In genomic region chr4:121989715-121990114, GRCh38 we compare ENCODE assay signal across 1 cellular context.
TF ChIP-seq lines count a peak whose summit lies in the region.

No MANE protein-coding gene starts in this region.

TF ChIP-seq in endothelial cell of umbilical vein, 7 proteins besides CTCF, POLR2A, EP300 and RAD21 (continued from another document):
- TF ChIP-seq FOS (IDR thresholded peaks at IDR 0.05; ENCODE audit: borderline replicate concordance, insufficient read depth, low read length) (no peak), JUN (IDR thresholded peaks at IDR 0.05; ENCODE audit: borderline replicate concordance, insufficient read depth, insufficient read length, low read depth) (no peak), POLR2AphosphoS5 (IDR thresholded peaks at IDR 0.05; ENCODE audit: insufficient read depth, low read depth, low read length) (no peak)
